ENCODE assay signal across 2 cellular contexts in genomic region chr13:39336964-39337363, GRCh38.
A peak's percentile ranks its signal among the peaks of the same experiment; 100 is the strongest.
TF ChIP-seq lines count a peak whose summit lies in the region.

No MANE protein-coding gene starts in this region.

TF ChIP-seq in HepG2, 621 proteins besides CTCF, POLR2A, EP300 and RAD21 (continued from another document):
- TF ChIP-seq, protein P1, sequence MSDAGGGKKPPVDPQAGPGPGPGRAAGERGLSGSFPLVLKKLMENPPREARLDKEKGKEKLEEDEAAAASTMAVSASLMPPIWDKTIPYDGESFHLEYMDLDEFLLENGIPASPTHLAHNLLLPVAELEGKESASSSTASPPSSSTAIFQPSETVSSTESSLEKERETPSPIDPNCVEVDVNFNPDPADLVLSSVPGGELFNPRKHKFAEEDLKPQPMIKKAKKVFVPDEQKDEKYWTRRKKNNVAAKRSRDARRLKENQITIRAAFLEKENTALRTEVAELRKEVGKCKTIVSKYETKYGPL (CRISPR knock-in tag; IDR thresholded peaks at IDR 0.05) = no peak
- TF ChIP-seq KLF12 (CRISPR knock-in tag; IDR thresholded peaks at IDR 0.05; ENCODE audit: borderline replicate concordance) = no peak
- 0 out of 2 replicates have a peak, but pooled peaks have one; percentile 12 for TF ChIP-seq CREB1 (IDR thresholded peaks at IDR 0.05)
- TF ChIP-seq CREB1 (CRISPR knock-in tag; IDR thresholded peaks at IDR 0.05) = no peak
- no peak for TF ChIP-seq SPEN (CRISPR knock-in tag; IDR thresholded peaks at IDR 0.05; ENCODE audit: low read depth)
- TF ChIP-seq UBTF (CRISPR knock-in tag; IDR thresholded peaks at IDR 0.05) = no peak
- TF ChIP-seq ZNF414 (CRISPR knock-in tag; IDR thresholded peaks at IDR 0.05) = no peak

TF ChIP-seq in HEK293, 187 proteins besides CTCF, POLR2A, EP300 and RAD21 (continued from another document):
- TF ChIP-seq ZNF626 (tag by site-specific recombination; IDR thresholded peaks at IDR 0.05) (no peak), ZNF664 (tag by site-specific recombination; IDR thresholded peaks at IDR 0.05) (no peak), ZNF555 (tag by site-specific recombination; conservative IDR thresholded peaks at IDR 0.05) (no peak), ZBTB21 (tag by site-specific recombination; IDR thresholded peaks at IDR 0.05) (peak; percentile 37; the same call in 1 of the 2 replicates), ZNF629 (tag by site-specific recombination; IDR thresholded peaks at IDR 0.05) (peak; percentile 60; the same call in 1 of the 2 replicates)
